ENCODE assay signal across 13 cellular contexts in genomic region chr15:48671381-48672022, GRCh38. TPM values are rescaled to one million over a fixed set of nuclear protein-coding genes. Genes with fewer than 3 reads are reported as not detected.
DNase-seq lines count a peak whose midpoint lies in the region; ATAC-seq and TF ChIP-seq lines count a peak whose summit lies in the region.
"Had no signal": no experiment of that assay in that cellular context is flagged by ENCODE, and none has a peak within 500 bp of the region (broad histone marks: within the 10 kb centered on the region; RNA-seq: fewer than 3 reads in every experiment).

No MANE protein-coding gene starts in this region.

- TF ChIP-seq CTCF in coronary artery (IDR thresholded peaks at IDR 0.05), result no peak
- TF ChIP-seq CTCF in thoracic aorta (IDR thresholded peaks at IDR 0.05), result no peak
- no peak for TF ChIP-seq CTCF in GM13976 (IDR thresholded peaks at IDR 0.05; ENCODE audit: borderline replicate concordance, control extremely low read depth, extremely low read depth, insufficient read depth, missing control alignments)

- in situ Hi-C loops in GM13976 (cut with MboI; ENCODE audit: low sequenced_read_pairs, unreplicated experiment), result no loop called here

- peak overlapping the region; percentile 50 to 78 for H3K27ac ChIP-seq in coronary artery
- H3K27ac ChIP-seq in thoracic aorta, result peak overlapping the region; percentile 26 to 40
- H3K27ac ChIP-seq: neutrophil, VCaP had no signal

- H3K4me3 ChIP-seq in MG63, result no peak overlapping the region
- H3K4me3 ChIP-seq in coronary artery, result no peak overlapping the region
- no peak overlapping the region for H3K4me3 ChIP-seq in thoracic aorta
- H3K4me3 ChIP-seq: Peyer's patch had no signal

- peaks cover 0 to 26% of the 10 kb centered on the region in 2 donors for H3K4me1 ChIP-seq in thoracic aorta (ENCODE audit: control insufficient read depth in 1 of 2, low read depth in 2 of 2)
- H3K4me1 ChIP-seq: Peyer's patch had no signal

- H3K36me3 ChIP-seq in MG63 (no peaks in the 10 kb centered on the region; the same call in 1 of the 2 replicates), thoracic aorta (no peaks in the 10 kb centered on the region)
- H3K36me3 ChIP-seq: neutrophil, Peyer's patch had no signal

- DNase-seq in MG63 (peak; percentile 91), coronary artery (ENCODE audit: low spot score) (no peak), kidney tubule cell (ENCODE audit: low spot score) (peak; percentile 26), thoracic aorta (ENCODE audit: low spot score) (peak; percentile 5), GM13976 (ENCODE audit: low spot score) (no peak)
- DNase-seq: DMS53, NCI-H2227 treated with DMSO at 0.1 percent for 48 hours, Peyer's patch had no signal

- ATAC-seq in thoracic aorta (ENCODE audit: insufficient number of reproducible peaks, low FRiP score, low read depth) (peak; percentile 87), HG02852 (IDR thresholded peaks at IDR 0.05; ENCODE audit: unreplicated experiment) (no peak), HG02759 (IDR thresholded peaks at IDR 0.05; ENCODE audit: unreplicated experiment) (no peak), GM21360 (IDR thresholded peaks at IDR 0.05; ENCODE audit: unreplicated experiment) (no peak)

- H3K27me3 ChIP-seq in MG63 (no peaks in the 10 kb centered on the region), thoracic aorta (replicated peaks; ENCODE audit: insufficient read depth) (no peaks in the 10 kb centered on the region)
- H3K27me3 ChIP-seq: neutrophil, Peyer's patch had no signal

- H3K9me3 ChIP-seq in MG63 (0 out of 2 replicates have a peak, but pooled peaks cover 2% of the 10 kb centered on the region), thoracic aorta (no peaks in the 10 kb centered on the region)
- H3K9me3 ChIP-seq: neutrophil, Peyer's patch had no signal

RNA-seq across cellular contexts. Expression of gene FBN1, which starts 26.0 kb away (rescaled TPM):
- 174 and 179 TPM in 2 replicates for total RNA-seq in MG63 (2014; rRNA removed; shearing (Covaris generic); ENCODE audit: low replicate concordance)
- 100 to 1,000 TPM; 258 to 300 TPM for total RNA-seq in thoracic aorta

Comparison
In these comparisons a context has a peak if more than half of its experiments do, and no peak if none do; other contexts are left out.
1. DNase-seq: peak in MG63 (single experiment), kidney tubule cell (single experiment) and thoracic aorta (single experiment); none in coronary artery (single experiment) and GM13976 (single experiment).